Comparison of ENCODE assay signal across 26 cellular contexts in the genomic region with DNA sequence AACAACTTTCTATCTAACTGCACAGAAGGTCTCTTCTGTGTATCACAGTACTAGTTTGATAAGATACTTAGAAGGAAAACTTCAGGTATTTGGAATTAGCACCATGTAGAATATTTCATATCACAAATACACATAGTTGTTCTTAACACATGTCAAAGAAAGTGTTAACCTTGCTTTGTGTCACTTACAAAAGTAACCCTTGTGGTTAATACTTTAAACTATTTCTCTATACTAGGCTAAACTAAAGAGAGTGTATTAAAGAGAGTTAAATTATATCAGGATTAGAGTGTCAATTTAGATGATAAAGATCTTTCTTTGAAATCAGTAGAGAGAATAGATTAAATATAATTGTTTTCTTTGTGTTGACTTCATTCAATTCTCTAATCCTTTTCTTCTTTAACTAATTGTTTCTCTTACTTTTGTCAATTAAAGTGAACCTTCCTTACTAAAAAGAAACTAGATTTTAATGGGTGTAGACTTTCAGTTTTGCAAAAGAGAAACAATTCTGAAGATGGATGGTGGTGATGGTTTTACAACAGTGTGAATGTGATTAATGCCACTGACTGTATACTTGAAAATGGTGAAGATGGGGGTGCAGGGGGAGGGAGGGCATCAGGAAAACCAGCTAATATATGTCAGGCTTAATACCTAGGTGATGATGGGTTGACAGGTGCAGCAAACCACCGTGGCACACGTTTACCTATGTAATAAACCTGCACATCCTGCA.
DNase-seq lines count a peak whose midpoint lies in the region; ATAC-seq, FAIRE-seq and TF ChIP-seq lines count a peak whose summit lies in the region.
"Had no signal": no experiment of that assay in that cellular context is flagged by ENCODE, and none has a peak within 500 bp of the region (broad histone marks: within the 10 kb centered on the region; RNA-seq: fewer than 3 reads in every experiment).

No MANE protein-coding gene starts in this region.

- H4K20me1 ChIP-seq in hepatocyte (ENCODE audit: insufficient read depth, poor library complexity, severe bottlenecking) = no peaks in the 10 kb centered on the region
- H4K20me1 ChIP-seq: BLaER1 had no signal

- H3K79me2 ChIP-seq in hepatocyte = no peaks in the 10 kb centered on the region

- no peak overlapping the region for H3K27ac ChIP-seq in hepatocyte
- H3K27ac ChIP-seq: BLaER1 had no signal

- no peaks in the 10 kb centered on the region for H3K9me3 Mint-ChIP-seq in effector memory CD8-positive, alpha-beta T cell
- H3K9me3 Mint-ChIP-seq: CD8-positive, alpha-beta memory T cell had no signal

- H3K4me2 ChIP-seq in hepatocyte = no peak overlapping the region
- H3K4me2 ChIP-seq: BLaER1 had no signal

- H3K4me1 Mint-ChIP-seq in effector memory CD8-positive, alpha-beta T cell (ENCODE audit: low read depth in 2 of 2) = peaks cover 16 to 32% of the 10 kb centered on the region in 2 donors
- H3K4me1 Mint-ChIP-seq: CD4-positive, CD25-positive, alpha-beta regulatory T cell had no signal

- H3K4me3 Mint-ChIP-seq in effector memory CD8-positive, alpha-beta T cell = peak overlapping the region in 1 of 2 donors; percentile 3
- H3K4me3 Mint-ChIP-seq: CD14-positive monocyte; CD4-positive, alpha-beta memory T cell; CD4-positive, CD25-positive, alpha-beta regulatory T cell; CD8-positive, alpha-beta memory T cell had no signal

- DNase-seq in bronchial epithelial cell (ENCODE audit: low read depth) = no peak
- no peak for DNase-seq in effector memory CD8-positive, alpha-beta T cell
- DNase-seq in frontal cortex (ENCODE audit: low spot score in 2 of 2) = no peak
- DNase-seq in urothelium cell line (ENCODE audit: low spot score) = no peak
- DNase-seq in NCI-H446 (lab: John Stamatoyannopoulos, UW) = no peak
- no peak for DNase-seq in HK-2 (ENCODE audit: unreplicated experiment)
- no peak for DNase-seq in hepatocyte (ENCODE audit: low spot score)
- DNase-seq: 8988T; ACHN; BE2C; C1 segment of cervical spinal cord; CD4-positive, alpha-beta memory T cell; CD4-positive, CD25-positive, alpha-beta regulatory T cell; CD8-positive, alpha-beta memory T cell; COR-L47; DMS 273 treated with DMSO at 0.1 percent for 48 hours; DMS153; DMS53; DMS79; EL; GDM1 had no signal

- peak overlapping the region in 1 of 2 donors; percentile 54 for H3K27ac Mint-ChIP-seq in effector memory CD8-positive, alpha-beta T cell
- H3K27ac Mint-ChIP-seq: CD4-positive, alpha-beta memory T cell; CD4-positive, CD25-positive, alpha-beta regulatory T cell had no signal

- WGBS in hepatocyte (ENCODE audit: low lambda C conversion rate, missing lambda C conversion rate) = 100% methylated on average over 2 of the region's 2 CpGs

- H3K27me3 ChIP-seq in bronchial epithelial cell (ENCODE audit: control insufficient read depth, insufficient read depth, low read length) = no peaks in the 10 kb centered on the region
- H3K27me3 ChIP-seq in hepatocyte = no peaks in the 10 kb centered on the region
- H3K27me3 ChIP-seq: BE2C, BLaER1 had no signal

- FAIRE-seq in bronchial epithelial cell (lab: Jason Lieb, UNC) (peak; percentile 88), frontal cortex (lab: Jason Lieb, UNC) (peak; percentile 15), urothelium cell line (lab: Jason Lieb, UNC) (peak; percentile 81)
- FAIRE-seq: A204.1, GM12891, GM19239 had no signal

- H3K4me1 ChIP-seq in hepatocyte (ENCODE audit: insufficient read depth) = no peaks in the 10 kb centered on the region
- H3K4me1 ChIP-seq: BE2C had no signal

- H3K4me3 ChIP-seq in bronchial epithelial cell (ENCODE audit: low read depth, low read length) (no peak overlapping the region), hepatocyte (no peak overlapping the region)
- H3K4me3 ChIP-seq: BLaER1 had no signal

- H2AFZ ChIP-seq in hepatocyte = no peak overlapping the region

- no peaks in the 10 kb centered on the region for H3K36me3 ChIP-seq in bronchial epithelial cell (ENCODE audit: control insufficient read depth, insufficient read depth, low read length)
- no peaks in the 10 kb centered on the region for H3K36me3 ChIP-seq in hepatocyte (replicated peaks; ENCODE audit: insufficient read depth, low read depth)
- H3K36me3 ChIP-seq: BE2C, BLaER1 had no signal

- H3K36me3 Mint-ChIP-seq in effector memory CD8-positive, alpha-beta T cell (ENCODE audit: insufficient read depth) = no peaks in the 10 kb centered on the region
- H3K36me3 Mint-ChIP-seq: CD4-positive, alpha-beta memory T cell had no signal

- peak; percentile 63 for ATAC-seq in effector memory CD8-positive, alpha-beta T cell (replicated peaks)

- H3K9me3 ChIP-seq in hepatocyte (ENCODE audit: low read depth) = no peaks in the 10 kb centered on the region
- H3K9me3 ChIP-seq: BE2C had no signal

- no peaks in the 10 kb centered on the region for H3K27me3 Mint-ChIP-seq in effector memory CD8-positive, alpha-beta T cell
- H3K27me3 Mint-ChIP-seq: CD4-positive, alpha-beta memory T cell; CD8-positive, alpha-beta memory T cell had no signal

- H3K9me2 ChIP-seq in hepatocyte (replicated peaks; ENCODE audit: insufficient read depth) = no peaks in the 10 kb centered on the region

- TF ChIP-seq CTCF in bronchial epithelial cell (IDR thresholded peaks at IDR 0.05; ENCODE audit: insufficient read depth, low read length, severe bottlenecking) = no peak
- no peak for TF ChIP-seq CTCF in hepatocyte (IDR thresholded peaks at IDR 0.05; ENCODE audit: poor library complexity)
